11 cellular contexts compared by ENCODE assay signal in genomic region chr2:68468801-68469200, GRCh38. TPM values are rescaled to one million over a fixed set of nuclear protein-coding genes. Genes with fewer than 3 reads are reported as not detected.
A peak's percentile ranks its signal among the peaks of the same experiment; 100 is the strongest.
DNase-seq lines count a peak whose midpoint lies in the region; ATAC-seq, FAIRE-seq and TF ChIP-seq lines count a peak whose summit lies in the region.
"Had no signal": no experiment of that assay in that cellular context is flagged by ENCODE, and none has a peak within 500 bp of the region (broad histone marks: within the 10 kb centered on the region; RNA-seq: fewer than 3 reads in every experiment).

No MANE protein-coding gene starts in this region.

- ATAC-seq in heart right ventricle, result no peak
- ATAC-seq in PC-3, result no peak
- ATAC-seq in HG03442 (IDR thresholded peaks at IDR 0.05; ENCODE audit: unreplicated experiment), result no peak

- no peaks in the 10 kb centered on the region for H3F3A ChIP-seq in PC-3 (ENCODE audit: low read length, unreplicated experiment)

- no peak overlapping the region for H2AFZ ChIP-seq in PC-3 (ENCODE audit: low read length)

- no peak for DNase-seq in cardiac muscle cell (ENCODE audit: low read depth in 1 of 2, low spot score in 1 of 2)
- DNase-seq in heart right ventricle, result no peak
- DNase-seq in PC-3, result no peak
- DNase-seq in glutamatergic neuron, result no peak
- DNase-seq in urothelium cell line (ENCODE audit: low spot score), result no peak
- no peak for DNase-seq in GM19240 (ENCODE audit: insufficient read length, low spot score)
- no peak for DNase-seq in cerebellar cortex (ENCODE audit: low spot score)
- DNase-seq: NCI-H187 treated with DMSO at 0.1 percent for 48 hours had no signal

- TF ChIP-seq CTCF in cardiac muscle cell (IDR thresholded peaks at IDR 0.05; ENCODE audit: low read depth, low read length) (no peak), heart right ventricle (IDR thresholded peaks at IDR 0.05) (no peak), PC-3 (conservative IDR thresholded peaks at IDR 0.05; ENCODE audit: low read depth, low read length) (no peak), glutamatergic neuron (IDR thresholded peaks at IDR 0.05; ENCODE audit: partially characterized antibody, unreplicated experiment) (no peak)

- H3K27ac ChIP-seq in cardiac muscle cell, result no peak overlapping the region
- H3K27ac ChIP-seq in heart right ventricle, result no peak overlapping the region
- H3K27ac ChIP-seq in PC-3 (ENCODE audit: low read length), result no peak overlapping the region
- H3K27ac ChIP-seq: C4-2B, esophagus muscularis mucosa had no signal

- peak overlapping the region; percentile 95 for H3K4me2 ChIP-seq in PC-3 (ENCODE audit: low read length)

- 86 to 89% methylated on average over 2 of the region's 2 CpGs for WGBS in heart right ventricle, 2 donors

- H3K27ac Mint-ChIP-seq in glutamatergic neuron (ENCODE audit: unreplicated experiment), result peak overlapping the region; percentile 10

- no peaks in the 10 kb centered on the region for H3K27me3 Mint-ChIP-seq in glutamatergic neuron (ENCODE audit: unreplicated experiment)

- H3K4me1 Mint-ChIP-seq in glutamatergic neuron (ENCODE audit: low read depth, unreplicated experiment), result peaks cover 6% of the 10 kb centered on the region

- H3K36me3 ChIP-seq in cardiac muscle cell (no peaks in the 10 kb centered on the region), heart right ventricle (no peaks in the 10 kb centered on the region), PC-3 (ENCODE audit: low read depth, low read length) (no peaks in the 10 kb centered on the region)
- H3K36me3 ChIP-seq: esophagus muscularis mucosa had no signal

- intact Hi-C loops in heart right ventricle (cut with DNase I) (loop anchor here in 7 of 10 donors (5.0 to 10.0 kb wide), 6 partner anchors 126 to 458 kb away; no protein-coding TSS in a partner anchor), PC-3 (cut with micrococcal nuclease) (loop anchor here (5.0 kb wide), 2 partner anchors 438 to 458 kb away; no protein-coding TSS in a partner anchor)

- H3K4me3 Mint-ChIP-seq in glutamatergic neuron (ENCODE audit: unreplicated experiment), result peak overlapping the region; percentile 48

- H3K9me2 ChIP-seq in PC-3 (replicated peaks; ENCODE audit: low read length), result no peaks in the 10 kb centered on the region

- H3K27me3 ChIP-seq in cardiac muscle cell (no peaks in the 10 kb centered on the region), heart right ventricle (no peaks in the 10 kb centered on the region), PC-3 (ENCODE audit: low read length) (no peaks in the 10 kb centered on the region)
- H3K27me3 ChIP-seq: esophagus muscularis mucosa had no signal

- H3K4me3 ChIP-seq in cardiac muscle cell (peak overlapping the region; percentile 68), heart right ventricle (no peak overlapping the region), PC-3 (ENCODE audit: low read length) (no peak overlapping the region; the same call in 1 of the 2 replicates)

- no peak overlapping the region for H3K9ac ChIP-seq in PC-3 (ENCODE audit: low read length)

- no peaks in the 10 kb centered on the region for H3K9me3 Mint-ChIP-seq in glutamatergic neuron (ENCODE audit: unreplicated experiment)

- BruUV-seq in PC-3 (replicated peaks; lab: Mats Ljungman, UMichigan), result no TSS peak

- H4K20me1 ChIP-seq in PC-3 (ENCODE audit: low read length), result no peaks in the 10 kb centered on the region

- CTCF ChIA-PET in PC-3 (lab: Charles Lee), result interaction anchor here (1.5 kb wide), 1 partner anchor 127 kb away, joined by 6 read pairs; no protein-coding TSS in a partner anchor

- H3K9me3 ChIP-seq in cardiac muscle cell (ENCODE audit: low read depth) (no peaks in the 10 kb centered on the region), heart right ventricle (no peaks in the 10 kb centered on the region), PC-3 (ENCODE audit: low read length) (no peaks in the 10 kb centered on the region)
- H3K9me3 ChIP-seq: esophagus muscularis mucosa had no signal

- POLR2A ChIA-PET in PC-3 (lab: Charles Lee; ENCODE audit: unreplicated experiment), result no interaction called here

- H3K79me2 ChIP-seq in PC-3 (ENCODE audit: low read length), result peaks cover 8% of the 10 kb centered on the region; the same call in 1 of the 2 replicates

- peak; percentile 59 for FAIRE-seq in urothelium cell line (lab: Jason Lieb, UNC)

- H3K36me3 Mint-ChIP-seq in glutamatergic neuron (ENCODE audit: unreplicated experiment), result no peaks in the 10 kb centered on the region

- H3K4me1 ChIP-seq in cardiac muscle cell (ENCODE audit: low read depth) (peaks cover 19% of the 10 kb centered on the region), heart right ventricle (peaks cover 0 to 30% (median 17%) of the 10 kb centered on the region in 9 donors), PC-3 (ENCODE audit: insufficient read depth, low read length) (peaks cover 31% of the 10 kb centered on the region)

RNA-seq across cellular contexts. Expression of gene APLF, which starts 1.4 kb away (rescaled TPM):
- total RNA-seq in cardiac muscle cell (4.3 and 5.9 TPM in 2 replicates), heart right ventricle (1 to 10 TPM; 3.4 to 6.5 (median 5.1) TPM), PC-3 (2014; rRNA removed) (0.69 and 2.4 TPM in 2 replicates), glutamatergic neuron (ENCODE audit: unreplicated experiment) (4.4 TPM)
- polyA plus RNA-seq in cardiac muscle cell (3.1 and 5.3 TPM in 2 replicates), heart right ventricle (1 to 10 TPM in 1 of 2 donors, under 1 TPM in 1; 0.38 to 1.8 TPM)

RNA-seq across cellular contexts. Expression of gene FBXO48, which starts 1.7 kb away (rescaled TPM):
- total RNA-seq in cardiac muscle cell, result 0.46 and 0.66 TPM in 2 replicates
- 0.50 and 1.3 TPM in 2 replicates for polyA plus RNA-seq in cardiac muscle cell
- total RNA-seq in heart right ventricle, result 1 to 10 TPM in 4 of 10 donors, under 1 TPM in 6; 0.27 to 1.2 (median 0.97) TPM
- polyA plus RNA-seq in heart right ventricle, result under 1 TPM; 0.30 to 0.51 TPM
- total RNA-seq in PC-3 (2014; rRNA removed), result 0.52 and 0.91 TPM in 2 replicates
- 0.81 TPM for total RNA-seq in glutamatergic neuron (ENCODE audit: unreplicated experiment)
